ENCODE assay signal across 9 cellular contexts in genomic region chr4:83074086-83074704, GRCh38. TPM values are rescaled to one million over a fixed set of nuclear protein-coding genes. Genes with fewer than 3 reads are reported as not detected.
DNase-seq lines count a peak whose midpoint lies in the region; ATAC-seq and TF ChIP-seq lines count a peak whose summit lies in the region.
"Had no signal": no experiment of that assay in that cellular context is flagged by ENCODE, and none has a peak within 500 bp of the region (broad histone marks: within the 10 kb centered on the region; RNA-seq: fewer than 3 reads in every experiment).

No MANE protein-coding gene starts in this region.

- H3K79me2 ChIP-seq in hepatocyte, result no peaks in the 10 kb centered on the region

- no peak overlapping the region for H3K4me2 ChIP-seq in hepatocyte

- H3K9me2 ChIP-seq in hepatocyte (replicated peaks; ENCODE audit: insufficient read depth), result no peaks in the 10 kb centered on the region

- H3K27me3 ChIP-seq in RWPE2 (ENCODE audit: insufficient read depth, poor library complexity, severe bottlenecking) (no peaks in the 10 kb centered on the region), adrenal gland (no peaks in the 10 kb centered on the region), hepatocyte (no peaks in the 10 kb centered on the region)
- H3K27me3 ChIP-seq: BLaER1 treated with 17β-estradiol and CSF1 and Interleukin-3, amounts not matched to agents 10 nM and 100 nM had no signal

- peaks cover 39% of the 10 kb centered on the region for H3K36me3 ChIP-seq in RWPE2 (ENCODE audit: low read depth)
- H3K36me3 ChIP-seq in adrenal gland (replicated peaks in 1 of 2), result peaks cover 0 to 8% of the 10 kb centered on the region in 2 donors
- H3K36me3 ChIP-seq in hepatocyte (replicated peaks; ENCODE audit: insufficient read depth, low read depth), result no peaks in the 10 kb centered on the region

- H3K4me3 ChIP-seq in RWPE2 (ENCODE audit: severe bottlenecking) (no peak overlapping the region), adrenal gland (no peak overlapping the region), hepatocyte (no peak overlapping the region)
- H3K4me3 ChIP-seq: BLaER1 treated with 17β-estradiol and CSF1 and Interleukin-3, amounts not matched to agents 10 nM and 100 nM had no signal

- no peak overlapping the region for H2AFZ ChIP-seq in hepatocyte

- H3K4me1 ChIP-seq in RWPE2 (ENCODE audit: insufficient read depth, poor library complexity, severe bottlenecking) (peaks cover 14% of the 10 kb centered on the region), adrenal gland (replicated peaks in 1 of 2) (peaks cover 8 to 14% of the 10 kb centered on the region in 2 donors), hepatocyte (ENCODE audit: insufficient read depth) (no peaks in the 10 kb centered on the region)

- DNase-seq in NCI-H2107 treated with DMSO at 0.1 percent for 48 hours (lab: John Stamatoyannopoulos, UW; ENCODE audit: unreplicated experiment) (peak; percentile 26), NCI-H2107 (lab: John Stamatoyannopoulos, UW) (no peak), KG1 (lab: John Stamatoyannopoulos, UW) (peak; percentile 37), RWPE2 (ENCODE audit: low spot score) (no peak), adrenal gland (peak in 6 of 7 donors; percentile 30 to 64 (median 45)), hepatocyte (ENCODE audit: low spot score) (peak; percentile 74), smooth muscle cell of the brain vasculature (ENCODE audit: low read depth, low spot score) (peak; percentile 67)

- ATAC-seq in GM21786 (IDR thresholded peaks at IDR 0.05; ENCODE audit: unreplicated experiment) (peak; percentile 71), RWPE2 (ENCODE audit: low read depth) (peak; percentile 55; the same call in 1 of the 3 replicates)

- H3K27ac ChIP-seq in RWPE2 (ENCODE audit: poor library complexity, severe bottlenecking) (no peak overlapping the region), adrenal gland (peak overlapping the region in 2 of 5 donors; percentile 66 to 72), hepatocyte (no peak overlapping the region)

- TF ChIP-seq POLR2A in adrenal gland (IDR thresholded peaks at IDR 0.05), result no peak

- intact Hi-C loops in adrenal gland (cut with DNase I), result no loop called here

- peak; percentile 84 for TF ChIP-seq CTCF in RWPE2 (IDR thresholded peaks at IDR 0.05; ENCODE audit: poor library complexity, severe bottlenecking)
- TF ChIP-seq CTCF in adrenal gland (IDR thresholded peaks at IDR 0.05), result peak; percentile 66 to 81 (median 74)
- peak; percentile 68 for TF ChIP-seq CTCF in hepatocyte (IDR thresholded peaks at IDR 0.05; ENCODE audit: poor library complexity)

- H3K9me3 ChIP-seq in RWPE2 (ENCODE audit: severe bottlenecking), result no peaks in the 10 kb centered on the region
- H3K9me3 ChIP-seq in adrenal gland (replicated peaks in 1 of 3), result no peaks in the 10 kb centered on the region
- no peaks in the 10 kb centered on the region for H3K9me3 ChIP-seq in hepatocyte (ENCODE audit: low read depth)
- H3K9me3 ChIP-seq: BLaER1 treated with 17β-estradiol and CSF1 and Interleukin-3, amounts not matched to agents 10 nM and 100 nM had no signal

- no peaks in the 10 kb centered on the region for H4K20me1 ChIP-seq in hepatocyte (ENCODE audit: insufficient read depth, poor library complexity, severe bottlenecking)
- H4K20me1 ChIP-seq: BLaER1 treated with 17β-estradiol and CSF1 and Interleukin-3, amounts not matched to agents 10 nM and 100 nM had no signal

- WGBS in adrenal gland, 4 donors, result 73 to 78% (median 75%) methylated on average over 10 of the region's 10 CpGs
- WGBS in hepatocyte (ENCODE audit: low lambda C conversion rate, missing lambda C conversion rate), result 85% methylated on average over 10 of the region's 10 CpGs

RNA-seq across cellular contexts. Expression of gene COPS4, which starts 39.2 kb away (rescaled TPM):
- 10 to 100 TPM; 36.5 to 67.4 (median 45.5) TPM for total RNA-seq in adrenal gland
- 100 to 1,000 TPM in 1 of 3 donors, 10 to 100 TPM in 2; 13.4 to 110 (median 18.4) TPM for polyA plus RNA-seq in adrenal gland
- 56.7 and 59.8 TPM in 2 replicates for total RNA-seq in hepatocyte
- 45.2 and 45.4 TPM in 2 replicates for polyA plus RNA-seq in hepatocyte

RNA-seq across cellular contexts. Expression of gene PLAC8, which starts 40.3 kb away (rescaled TPM):
- total RNA-seq in adrenal gland (1 to 10 TPM in 7 of 8 donors, not detected in 1; 1.8 to 5.9 (median 2.9) TPM), hepatocyte (16.6 and 24.4 TPM in 2 replicates)
- polyA plus RNA-seq in adrenal gland (10 to 100 TPM in 1 of 3 donors, 1 to 10 TPM in 2; 1.4 to 14.4 (median 4.1) TPM), hepatocyte (6.9 and 14.2 TPM in 2 replicates)

Comparison
In these comparisons a context has a peak if more than half of its experiments do, and no peak if none do; other contexts are left out.
1. DNase-seq: peak in NCI-H2107 treated with DMSO at 0.1 percent for 48 hours (single experiment), KG1 (single experiment), adrenal gland (6 of 7), hepatocyte (single experiment) and smooth muscle cell of the brain vasculature (single experiment); none in NCI-H2107 (single experiment) and RWPE2 (single experiment).
2. Peak in every context shown above with its lines, with median percentiles within 50 percentile points of each other: CTCF ChIP-seq.